Comparison of ENCODE assay signal across 1 cellular context in the genomic region with DNA sequence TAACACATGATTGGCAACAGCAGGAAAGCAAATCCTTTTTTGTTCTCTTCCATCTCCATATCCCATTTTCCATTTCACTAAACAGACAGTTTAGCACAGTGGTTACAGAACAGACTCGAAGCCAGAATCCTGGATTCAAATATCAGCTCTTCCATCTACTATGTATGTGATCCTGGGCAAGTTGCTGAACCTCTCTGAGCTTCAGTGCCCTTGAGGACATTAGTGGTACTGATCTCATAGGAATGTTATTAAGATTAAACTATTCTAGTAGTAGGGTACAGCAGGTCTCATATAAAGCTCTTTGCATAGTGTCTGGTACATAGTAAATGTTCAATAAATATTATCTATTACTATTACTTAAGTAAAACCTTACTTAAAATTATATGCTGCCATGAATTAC.
TF ChIP-seq lines count a peak whose summit lies in the region.

No MANE protein-coding gene starts in this region.

TF ChIP-seq in SK-N-SH, 30 proteins besides CTCF, POLR2A, EP300 and RAD21:
- TF ChIP-seq MXI1 (IDR thresholded peaks at IDR 0.05; ENCODE audit: low read depth, low read length) (no peak), CHD2 (IDR thresholded peaks at IDR 0.05; ENCODE audit: low read length, partially characterized antibody) (no peak), TAF1 (IDR thresholded peaks at IDR 0.05; ENCODE audit: borderline replicate concordance, low read depth, low read length) (no peak), FOXM1 (IDR thresholded peaks at IDR 0.05; ENCODE audit: low read depth) (no peak), NRF1 (IDR thresholded peaks at IDR 0.05; ENCODE audit: low read depth, low read length) (no peak), RXRA (IDR thresholded peaks at IDR 0.05; ENCODE audit: borderline replicate concordance, low read depth) (no peak), RFX5 (IDR thresholded peaks at IDR 0.05; ENCODE audit: low read length) (no peak), NFIC (IDR thresholded peaks at IDR 0.05; ENCODE audit: borderline replicate concordance) (no peak), RCOR1 (IDR thresholded peaks at IDR 0.05; ENCODE audit: low read length) (no peak), FOSL2 (IDR thresholded peaks at IDR 0.05; ENCODE audit: borderline replicate concordance, low read depth) (no peak), TEAD4 (IDR thresholded peaks at IDR 0.05; ENCODE audit: borderline replicate concordance, insufficient read depth) (no peak)
- TF ChIP-seq, protein P1, sequence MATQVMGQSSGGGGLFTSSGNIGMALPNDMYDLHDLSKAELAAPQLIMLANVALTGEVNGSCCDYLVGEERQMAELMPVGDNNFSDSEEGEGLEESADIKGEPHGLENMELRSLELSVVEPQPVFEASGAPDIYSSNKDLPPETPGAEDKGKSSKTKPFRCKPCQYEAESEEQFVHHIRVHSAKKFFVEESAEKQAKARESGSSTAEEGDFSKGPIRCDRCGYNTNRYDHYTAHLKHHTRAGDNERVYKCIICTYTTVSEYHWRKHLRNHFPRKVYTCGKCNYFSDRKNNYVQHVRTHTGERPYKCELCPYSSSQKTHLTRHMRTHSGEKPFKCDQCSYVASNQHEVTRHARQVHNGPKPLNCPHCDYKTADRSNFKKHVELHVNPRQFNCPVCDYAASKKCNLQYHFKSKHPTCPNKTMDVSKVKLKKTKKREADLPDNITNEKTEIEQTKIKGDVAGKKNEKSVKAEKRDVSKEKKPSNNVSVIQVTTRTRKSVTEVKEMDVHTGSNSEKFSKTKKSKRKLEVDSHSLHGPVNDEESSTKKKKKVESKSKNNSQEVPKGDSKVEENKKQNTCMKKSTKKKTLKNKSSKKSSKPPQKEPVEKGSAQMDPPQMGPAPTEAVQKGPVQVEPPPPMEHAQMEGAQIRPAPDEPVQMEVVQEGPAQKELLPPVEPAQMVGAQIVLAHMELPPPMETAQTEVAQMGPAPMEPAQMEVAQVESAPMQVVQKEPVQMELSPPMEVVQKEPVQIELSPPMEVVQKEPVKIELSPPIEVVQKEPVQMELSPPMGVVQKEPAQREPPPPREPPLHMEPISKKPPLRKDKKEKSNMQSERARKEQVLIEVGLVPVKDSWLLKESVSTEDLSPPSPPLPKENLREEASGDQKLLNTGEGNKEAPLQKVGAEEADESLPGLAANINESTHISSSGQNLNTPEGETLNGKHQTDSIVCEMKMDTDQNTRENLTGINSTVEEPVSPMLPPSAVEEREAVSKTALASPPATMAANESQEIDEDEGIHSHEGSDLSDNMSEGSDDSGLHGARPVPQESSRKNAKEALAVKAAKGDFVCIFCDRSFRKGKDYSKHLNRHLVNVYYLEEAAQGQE (IDR thresholded peaks at IDR 0.05; ENCODE audit: low read depth, low read length) = no peak
- TF ChIP-seq, protein P2, sequence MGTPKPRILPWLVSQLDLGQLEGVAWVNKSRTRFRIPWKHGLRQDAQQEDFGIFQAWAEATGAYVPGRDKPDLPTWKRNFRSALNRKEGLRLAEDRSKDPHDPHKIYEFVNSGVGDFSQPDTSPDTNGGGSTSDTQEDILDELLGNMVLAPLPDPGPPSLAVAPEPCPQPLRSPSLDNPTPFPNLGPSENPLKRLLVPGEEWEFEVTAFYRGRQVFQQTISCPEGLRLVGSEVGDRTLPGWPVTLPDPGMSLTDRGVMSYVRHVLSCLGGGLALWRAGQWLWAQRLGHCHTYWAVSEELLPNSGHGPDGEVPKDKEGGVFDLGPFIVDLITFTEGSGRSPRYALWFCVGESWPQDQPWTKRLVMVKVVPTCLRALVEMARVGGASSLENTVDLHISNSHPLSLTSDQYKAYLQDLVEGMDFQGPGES (IDR thresholded peaks at IDR 0.05; ENCODE audit: low read depth, low read length) = no peak
- TF ChIP-seq, protein P3, sequence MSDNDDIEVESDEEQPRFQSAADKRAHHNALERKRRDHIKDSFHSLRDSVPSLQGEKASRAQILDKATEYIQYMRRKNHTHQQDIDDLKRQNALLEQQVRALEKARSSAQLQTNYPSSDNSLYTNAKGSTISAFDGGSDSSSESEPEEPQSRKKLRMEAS (IDR thresholded peaks at IDR 0.05; ENCODE audit: low read depth) = no peak
